In the genomic region with DNA sequence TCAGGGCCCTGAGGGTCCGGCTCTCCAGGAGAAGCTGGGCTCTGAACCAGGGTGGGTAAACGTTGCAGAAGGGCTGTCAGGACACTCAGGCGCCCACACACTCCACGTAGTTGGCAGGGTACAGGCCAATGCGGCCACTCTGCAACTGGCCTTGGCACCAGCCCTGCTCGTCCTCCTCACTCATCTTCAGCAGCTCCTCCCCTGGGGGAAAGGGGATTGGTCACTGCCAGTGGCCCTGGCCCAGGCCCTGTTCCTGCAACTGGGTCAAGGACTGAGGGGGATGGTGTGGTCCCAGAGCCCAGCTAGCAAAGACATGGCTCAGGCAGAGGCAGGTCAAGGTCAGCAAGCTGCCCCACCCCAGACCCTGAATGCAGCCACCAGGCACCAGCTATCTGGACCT, we compare ENCODE assay signal across 8 cellular contexts. TPM values are rescaled to one million over a fixed set of nuclear protein-coding genes. Genes with fewer than 3 reads are reported as not detected.
DNase-seq lines count a peak whose midpoint lies in the region; ATAC-seq and TF ChIP-seq lines count a peak whose summit lies in the region.

No MANE protein-coding gene starts in this region.

- peaks cover 8% of the 10 kb centered on the region for H3K36me3 Mint-ChIP-seq in activated CD8-positive, alpha-beta memory T cell treated with anti-CD3 and anti-CD28 coated beads, Interleukin-2, amount 10 ng/mL, durations not matched to agents 7 days and 5 days
- peaks cover 9% of the 10 kb centered on the region for H3K36me3 Mint-ChIP-seq in chondrocyte (ENCODE audit: low read depth)

- no peaks in the 10 kb centered on the region for H3K9me3 ChIP-seq in mucosa of stomach (ENCODE audit: control insufficient read depth, low read length)
- no peaks in the 10 kb centered on the region for H3K9me3 ChIP-seq in upper lobe of right lung

- H3K9ac ChIP-seq in mucosa of stomach (ENCODE audit: low read length), result peak overlapping the region; percentile 90

- H3K4me3 Mint-ChIP-seq in activated CD8-positive, alpha-beta memory T cell treated with anti-CD3 and anti-CD28 coated beads, Interleukin-2, amount 10 ng/mL, durations not matched to agents 7 days and 5 days, result peak overlapping the region; percentile 94
- peak overlapping the region; percentile 82 for H3K4me3 Mint-ChIP-seq in chondrocyte (ENCODE audit: unreplicated experiment)

- peaks cover 44% of the 10 kb centered on the region for H3K4me1 Mint-ChIP-seq in activated CD8-positive, alpha-beta memory T cell treated with anti-CD3 and anti-CD28 coated beads, Interleukin-2, amount 10 ng/mL, durations not matched to agents 7 days and 5 days
- peaks cover 26% of the 10 kb centered on the region for H3K4me1 Mint-ChIP-seq in chondrocyte (ENCODE audit: low read depth)

- H3K27ac Mint-ChIP-seq in activated CD8-positive, alpha-beta memory T cell treated with anti-CD3 and anti-CD28 coated beads, Interleukin-2, amount 10 ng/mL, durations not matched to agents 7 days and 5 days, result peak overlapping the region; percentile 100
- peak overlapping the region; percentile 97 for H3K27ac Mint-ChIP-seq in chondrocyte (ENCODE audit: unreplicated experiment)

- peaks cover 8% of the 10 kb centered on the region for H3K36me3 ChIP-seq in mucosa of stomach (ENCODE audit: control insufficient read depth, insufficient read depth, low read length)
- H3K36me3 ChIP-seq in upper lobe of right lung, result peaks cover 27% of the 10 kb centered on the region

- no peaks in the 10 kb centered on the region for H3K9me3 Mint-ChIP-seq in activated CD8-positive, alpha-beta memory T cell treated with anti-CD3 and anti-CD28 coated beads, Interleukin-2, amount 10 ng/mL, durations not matched to agents 7 days and 5 days (ENCODE audit: low read depth)
- no peaks in the 10 kb centered on the region for H3K9me3 Mint-ChIP-seq in chondrocyte (ENCODE audit: low read depth)

- CTCF ChIA-PET in activated CD8-positive, alpha-beta memory T cell treated with anti-CD3 and anti-CD28 coated beads, Interleukin-2, amount 10 ng/mL, durations not matched to agents 7 days and 5 days (lab: Charles Lee), result interaction anchor here (0.5 to 4.2 kb wide), 21 partner anchors 10 to 736 kb away, joined by 3 to 58 read pairs (median 4); a partner anchor contains a TSS

- H3K4me1 ChIP-seq in mucosa of stomach (ENCODE audit: control insufficient read depth, insufficient read depth, low read length), result peaks cover 21% of the 10 kb centered on the region
- H3K4me1 ChIP-seq in upper lobe of right lung, result peaks cover 24% of the 10 kb centered on the region

- intact Hi-C loops in upper lobe of right lung (cut with DNase I), result no loop called here

- peak overlapping the region; percentile 98 for H3K27ac ChIP-seq in upper lobe of right lung

- H3K27me3 ChIP-seq in mucosa of stomach (ENCODE audit: control insufficient read depth, insufficient read depth, low read length), result no peaks in the 10 kb centered on the region
- no peaks in the 10 kb centered on the region for H3K27me3 ChIP-seq in upper lobe of right lung

- TF ChIP-seq CTCF in chondrocyte (IDR thresholded peaks at IDR 0.05), result no peak
- no peak for TF ChIP-seq CTCF in upper lobe of right lung (IDR thresholded peaks at IDR 0.05)

- no peak for DNase-seq in activated CD8-positive, alpha-beta memory T cell treated with anti-CD3 and anti-CD28 coated beads, Interleukin-2, amount 10 ng/mL, durations not matched to agents 7 days and 5 days
- no peak for DNase-seq in activated CD8-positive, alpha-beta memory T cell treated with anti-CD3 and anti-CD28 coated beads for 24 hours
- DNase-seq in chondrocyte (ENCODE audit: low spot score) (no peak), upper lobe of right lung (no peak), amniotic stem cell (lab: John Stamatoyannopoulos, UW) (no peak)

- no peak for ATAC-seq in activated CD8-positive, alpha-beta memory T cell treated with anti-CD3 and anti-CD28 coated beads, Interleukin-2, amount 10 ng/mL, durations not matched to agents 7 days and 5 days
- ATAC-seq in upper lobe of right lung (no peak), HG03439 (IDR thresholded peaks at IDR 0.05; ENCODE audit: unreplicated experiment) (no peak), HG02798 (IDR thresholded peaks at IDR 0.05; ENCODE audit: poor library complexity, unreplicated experiment) (no peak)

- H3K27me3 Mint-ChIP-seq in activated CD8-positive, alpha-beta memory T cell treated with anti-CD3 and anti-CD28 coated beads, Interleukin-2, amount 10 ng/mL, durations not matched to agents 7 days and 5 days, result no peaks in the 10 kb centered on the region
- no peaks in the 10 kb centered on the region for H3K27me3 Mint-ChIP-seq in chondrocyte (ENCODE audit: low read depth)

- no peak overlapping the region for H3K4me3 ChIP-seq in mucosa of stomach (ENCODE audit: low read length)
- peak overlapping the region; percentile 100 for H3K4me3 ChIP-seq in upper lobe of right lung

RNA-seq across cellular contexts. Expression of a gene that starts 1.2 kb away (rescaled TPM):
- total RNA-seq in activated CD8-positive, alpha-beta memory T cell treated with anti-CD3 and anti-CD28 coated beads, Interleukin-2, amount 10 ng/mL, durations not matched to agents 7 days and 5 days, result 100 to 1,000 TPM; 103 TPM
- total RNA-seq in chondrocyte, result 48.4 to 55.6 TPM (median 51.1 TPM) in 3 replicates
- total RNA-seq in upper lobe of right lung, result 92.9 TPM

RNA-seq across cellular contexts. Expression of a gene that starts 8.4 kb away (rescaled TPM):
- 1 to 10 TPM in 1 of 2 experiments, under 1 TPM in 1; 0.64 to 2.2 TPM for total RNA-seq in activated CD8-positive, alpha-beta memory T cell treated with anti-CD3 and anti-CD28 coated beads, Interleukin-2, amount 10 ng/mL, durations not matched to agents 7 days and 5 days
- total RNA-seq in chondrocyte, result 45.0 to 69.4 TPM (median 65.3 TPM) in 3 replicates
- total RNA-seq in upper lobe of right lung, result 36.9 TPM

RNA-seq across cellular contexts. Expression of a gene that starts 36.9 kb away (rescaled TPM):
- 100 to 1,000 TPM; 155 to 216 TPM for total RNA-seq in activated CD8-positive, alpha-beta memory T cell treated with anti-CD3 and anti-CD28 coated beads, Interleukin-2, amount 10 ng/mL, durations not matched to agents 7 days and 5 days
- total RNA-seq in chondrocyte (45.0 to 51.3 TPM (median 49.1 TPM) in 3 replicates), upper lobe of right lung (49.6 TPM)

Comparison
In these comparisons a context has a peak if more than half of its experiments do, and no peak if none do; other contexts are left out.
1. RNA of a gene that starts 8.4 kb away (total RNA-seq): 45.0 to 69.4 TPM in chondrocyte and 36.9 TPM in upper lobe of right lung (single experiment); 0.64 to 2.2 TPM in activated CD8-positive, alpha-beta memory T cell treated with anti-CD3 and anti-CD28 coated beads, Interleukin-2, amount 10 ng/mL, durations not matched to agents 7 days and 5 days; every median in the first group is over 10 times any median in the second.